In the genomic region with DNA sequence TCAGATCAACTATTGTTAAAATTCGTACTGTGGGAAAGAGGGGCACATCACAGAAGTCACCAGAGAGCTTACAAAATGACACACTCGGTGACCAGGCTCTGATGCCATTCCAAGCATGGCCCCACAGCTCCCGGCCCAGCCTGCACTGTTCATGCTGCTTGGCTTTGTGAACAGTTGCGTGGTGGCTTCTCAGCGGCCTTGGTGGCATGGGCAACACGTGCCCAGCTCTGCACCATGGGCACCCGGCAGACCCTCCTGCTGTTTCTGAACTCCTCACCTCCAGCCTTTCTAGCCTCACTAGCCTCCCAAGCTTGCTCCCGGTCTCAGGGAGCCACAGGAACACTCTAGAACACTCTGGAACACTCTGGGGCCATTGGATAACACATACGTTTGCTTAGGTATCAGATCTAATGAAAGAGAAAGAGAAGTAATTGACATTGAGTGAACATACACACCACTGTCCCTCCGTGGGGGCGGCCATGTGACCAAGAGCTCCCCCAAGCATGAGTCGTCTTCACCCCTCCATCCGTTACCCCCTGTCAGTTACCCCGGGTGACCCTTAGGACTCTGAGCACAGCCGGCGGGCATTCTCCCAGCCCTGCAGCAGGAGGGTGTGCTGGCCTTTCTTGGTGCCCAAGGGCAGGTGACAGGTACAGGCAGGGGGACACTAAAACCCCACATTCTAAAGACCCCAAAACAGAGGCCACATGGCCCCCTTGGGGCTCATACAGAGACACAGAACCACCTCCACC, we compare ENCODE assay signal across 11 cellular contexts. TPM values are rescaled to one million over a fixed set of nuclear protein-coding genes. Genes with fewer than 3 reads are reported as not detected.
"Had no signal": no experiment of that assay in that cellular context is flagged by ENCODE, and none has a peak within 500 bp of the region (broad histone marks: within the 10 kb centered on the region; RNA-seq: fewer than 3 reads in every experiment).

No MANE protein-coding gene starts in this region.

- H2AFZ ChIP-seq: GM23338 had no signal

- H3K4me2 ChIP-seq: GM23338 had no signal

- DNase-seq: H9, HFFc6, IMR-90, KG1 had no signal

- H3K4me3 ChIP-seq: GM23338, K562 had no signal

- FAIRE-seq: H1, H54, K562 had no signal

- H3K27ac ChIP-seq: HL-60 had no signal

- ATAC-seq: GM23338, HCT116, K562 had no signal

RNA-seq across cellular contexts. Expression of a gene that starts 27.9 kb away (rescaled TPM):
- total RNA-seq: HFFc6, HT1080, IMR-90, K562 had no signal
- polyA plus RNA-seq: IMR-90, K562 had no signal
